Comparison of ENCODE assay signal across 10 cellular contexts in the genomic region with DNA sequence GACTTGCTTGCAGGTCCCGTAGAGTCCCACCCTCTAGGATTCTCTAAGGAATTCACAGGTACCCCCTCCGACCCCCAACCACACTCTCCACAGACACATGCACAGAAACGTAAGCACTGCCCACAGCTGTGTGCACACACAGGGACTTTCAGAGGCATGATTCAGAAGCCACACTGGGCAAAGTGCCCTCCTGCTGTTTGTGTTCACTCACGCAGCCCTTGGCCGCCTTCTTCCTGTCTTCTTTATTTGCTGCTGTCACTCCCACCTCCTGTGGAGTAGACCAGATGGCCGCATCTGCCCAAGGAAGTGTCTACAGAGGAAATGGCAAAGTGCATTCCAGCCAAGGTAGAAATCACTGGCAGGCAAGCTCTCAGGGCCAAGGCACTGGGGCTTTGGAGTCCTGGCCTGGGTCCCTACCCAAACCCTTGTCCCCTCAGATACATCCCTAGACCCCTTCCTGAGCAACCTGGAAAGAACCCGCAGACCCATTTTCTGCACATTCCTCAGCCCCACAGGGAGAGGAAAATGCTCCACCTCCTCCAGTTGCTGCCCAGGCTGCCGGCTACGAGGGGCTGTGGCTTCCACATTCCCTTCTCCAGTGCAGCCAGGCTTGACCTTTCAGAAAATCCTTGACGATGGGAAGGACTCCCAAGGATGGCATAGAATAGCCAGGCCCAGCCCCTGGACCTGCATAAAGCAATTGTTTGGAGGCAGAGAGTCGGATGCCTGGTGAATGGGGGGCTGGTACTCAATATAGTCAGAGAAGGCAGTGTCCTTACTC. TPM values are rescaled to one million over a fixed set of nuclear protein-coding genes. Genes with fewer than 3 reads are reported as not detected.
A peak's percentile ranks its signal among the peaks of the same experiment; 100 is the strongest.
DNase-seq lines count a peak whose midpoint lies in the region; TF ChIP-seq lines count a peak whose summit lies in the region.
"Had no signal": no experiment of that assay in that cellular context is flagged by ENCODE, and none has a peak within 500 bp of the region (broad histone marks: within the 10 kb centered on the region; RNA-seq: fewer than 3 reads in every experiment).

No MANE protein-coding gene starts in this region.

- no peak overlapping the region for H3K4me3 ChIP-seq in HFF-Myc (replicated peaks; ENCODE audit: low read depth, low read length)
- H3K4me3 ChIP-seq: SK-N-MC, suprapubic skin had no signal

- no peak for TF ChIP-seq CTCF in HFF-Myc (IDR thresholded peaks at IDR 0.05; ENCODE audit: low read depth, low read length, missing control alignments)

- peak; percentile 83 for DNase-seq in GM03348 (ENCODE audit: low spot score)
- peak; percentile 98 for DNase-seq in HFF-Myc (ENCODE audit: extremely low read depth, low read depth)
- DNase-seq in NCI-H2227 treated with DMSO at 0.1 percent for 48 hours (lab: John Stamatoyannopoulos, UW) = peak; percentile 63
- peak; percentile 89 for DNase-seq in astrocyte of the hippocampus (ENCODE audit: low read depth, low spot score)
- DNase-seq in lung microvascular endothelial cell (ENCODE audit: low read depth in 2 of 2) = peak; percentile 34 to 60
- no peak for DNase-seq in stimulated activated CD4-positive, alpha-beta T cell treated with anti-CD3 and anti-CD28 coated beads, Interleukin-4, amount 100 ng/mL, for 4 hours
- no peak for DNase-seq in DMS114 treated with DMSO at 0.1 percent for 48 hours (lab: John Stamatoyannopoulos, UW; ENCODE audit: unreplicated experiment)
- DNase-seq in NCI-H1105 treated with DMSO at 0.1 percent for 48 hours (lab: John Stamatoyannopoulos, UW) = no peak

RNA-seq across cellular contexts. Expression of a gene that starts 21.6 kb away (rescaled TPM):
- 88.7 and 137 TPM in 2 replicates for total RNA-seq in lung microvascular endothelial cell

RNA-seq across cellular contexts. Expression of a gene that starts 49.7 kb away (rescaled TPM):
- total RNA-seq in lung microvascular endothelial cell = 4.6 and 5.4 TPM in 2 replicates

Comparison
In these comparisons a context has a peak if more than half of its experiments do, and no peak if none do; other contexts are left out.
1. DNase-seq: peak in GM03348 (single experiment), HFF-Myc (single experiment), NCI-H2227 treated with DMSO at 0.1 percent for 48 hours (single experiment), astrocyte of the hippocampus (single experiment) and lung microvascular endothelial cell (2 of 2); none in stimulated activated CD4-positive, alpha-beta T cell treated with anti-CD3 and anti-CD28 coated beads, Interleukin-4, amount 100 ng/mL, for 4 hours (0 of 2), DMS114 treated with DMSO at 0.1 percent for 48 hours (single experiment) and NCI-H1105 treated with DMSO at 0.1 percent for 48 hours (single experiment).